ENCODE assay signal across 14 cellular contexts in genomic region chr20:9186396-9186795, GRCh38.
"Had no signal": no experiment of that assay in that cellular context is flagged by ENCODE, and none has a peak within 500 bp of the region (broad histone marks: within the 10 kb centered on the region; RNA-seq: fewer than 3 reads in every experiment).

No MANE protein-coding gene starts in this region.

- H2AFZ ChIP-seq: parathyroid adenoma had no signal

- H3K9me3 ChIP-seq: sigmoid colon, testis, upper lobe of right lung had no signal

- ATAC-seq: stimulated activated naive CD8-positive, alpha-beta T cell treated with anti-CD3 and anti-CD28 coated beads, Interleukin-15, amount 100 ng/mL, for 72 hours; upper lobe of right lung had no signal

- H3K4me3 ChIP-seq: lung, sigmoid colon, testis, upper lobe of right lung had no signal

- H3K36me3 ChIP-seq: sigmoid colon, upper lobe of right lung had no signal

- H3K27me3 ChIP-seq: sigmoid colon, testis, upper lobe of right lung had no signal

- H3K27ac ChIP-seq: parathyroid adenoma, sigmoid colon, testis, upper lobe of right lung, VCaP had no signal

- DNase-seq: activated CD4-positive, alpha-beta T cell treated with anti-CD3 and anti-CD28 coated beads for 1 hour; activated CD4-positive, alpha-beta T cell treated with anti-CD3 and anti-CD28 coated beads, Interleukin-2, amount 50 U/mL, for 4 hours; activated naive CD4-positive, alpha-beta T cell treated with anti-CD3 and anti-CD28 coated beads, Interleukin-2, amount 50 U/mL, for 16 hours; activated T-cell treated with anti-CD3 and anti-CD28 coated beads, Interleukin-2, amount 50 U/mL, for 1 hour; islet precursor cell; midbrain; sigmoid colon; stimulated activated CD4-positive, alpha-beta T cell treated with anti-CD3 and anti-CD28 coated beads, Interleukin-1b, Interleukin-23, amount 100 ng/mL, for 48 hours; stimulated activated naive CD8-positive, alpha-beta T cell treated with anti-CD3 and anti-CD28 coated beads, Interleukin-15, amount 100 ng/mL, for 72 hours; testis; upper lobe of right lung had no signal

- H3K4me1 ChIP-seq: parathyroid adenoma, sigmoid colon, testis, upper lobe of right lung had no signal

- H3K9ac ChIP-seq: parathyroid adenoma had no signal
